Comparison of ENCODE assay signal across 12 cellular contexts in the genomic region with DNA sequence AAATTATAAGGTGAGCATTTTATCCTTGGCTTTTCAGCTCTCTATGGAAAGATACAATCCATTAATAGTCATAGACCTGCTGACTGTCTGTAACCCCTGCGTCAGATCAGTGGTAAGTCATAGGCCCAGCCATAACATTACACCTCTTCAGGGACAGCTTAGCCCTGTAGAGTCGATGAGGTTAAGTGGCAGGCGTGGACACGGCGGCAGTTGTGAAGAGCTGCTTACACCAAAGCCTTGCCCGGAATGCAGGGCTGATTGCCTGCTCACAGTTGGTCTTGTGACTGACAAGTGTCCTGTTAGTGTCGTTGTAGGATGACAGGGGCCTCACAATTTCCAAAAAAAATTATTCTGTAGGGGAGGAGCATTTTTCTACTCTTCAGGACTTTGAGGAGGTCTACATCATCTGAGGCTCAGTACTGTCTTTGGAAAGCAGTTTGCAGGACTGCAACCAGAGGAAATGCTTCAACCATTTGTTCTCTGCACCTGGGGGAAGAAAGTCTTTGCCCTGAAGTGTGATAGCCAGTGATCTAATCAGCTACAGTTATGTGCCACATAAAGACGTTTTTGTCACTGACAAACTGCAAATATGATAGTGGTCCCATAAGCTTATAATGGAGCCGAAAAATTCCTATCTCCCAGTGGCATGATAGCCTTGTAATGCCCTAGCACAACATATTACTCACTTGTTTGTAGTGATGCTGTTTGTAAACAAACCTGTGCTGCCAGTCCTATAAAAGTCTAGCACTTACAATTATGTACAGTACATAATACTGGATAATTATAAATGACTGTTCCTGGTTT. TPM values are rescaled to one million over a fixed set of nuclear protein-coding genes. Genes with fewer than 3 reads are reported as not detected.
DNase-seq lines count a peak whose midpoint lies in the region; ATAC-seq and TF ChIP-seq lines count a peak whose summit lies in the region.
"Had no signal": no experiment of that assay in that cellular context is flagged by ENCODE, and none has a peak within 500 bp of the region (broad histone marks: within the 10 kb centered on the region; RNA-seq: fewer than 3 reads in every experiment).

No MANE protein-coding gene starts in this region.

- peaks cover 14% of the 10 kb centered on the region for H3K4me1 Mint-ChIP-seq in activated naive CD4-positive, alpha-beta T cell treated with anti-CD3 and anti-CD28 coated beads for 36 hours (ENCODE audit: low read depth)
- no peaks in the 10 kb centered on the region for H3K4me1 Mint-ChIP-seq in activated B cell treated with CpG ODN at 0.5 μM for 24 hours
- peaks cover 0 to 7% of the 10 kb centered on the region in 2 donors for H3K4me1 Mint-ChIP-seq in immature natural killer cell

- CTCF ChIA-PET in activated naive CD4-positive, alpha-beta T cell treated with anti-CD3 and anti-CD28 coated beads for 36 hours (lab: Charles Lee): interaction anchor here (0.6 to 0.9 kb wide), 3 partner anchors 36 to 147 kb away, joined by 3 read pairs; a partner anchor contains a TSS
- CTCF ChIA-PET in activated B cell treated with CpG ODN at 0.5 μM for 24 hours (lab: Charles Lee): no interaction called here

- WGBS in thyroid gland, 2 donors: 33 to 38% methylated on average over 9 of the region's 9 CpGs

- intact Hi-C loops in activated naive CD4-positive, alpha-beta T cell treated with anti-CD3 and anti-CD28 coated beads for 36 hours (cut with micrococcal nuclease): no loop called here
- intact Hi-C loops in activated B cell treated with CpG ODN at 0.5 μM for 24 hours (cut with micrococcal nuclease) (no loop called here), thyroid gland (cut with DNase I) (no loop called here)

- TF ChIP-seq POLR2A in thyroid gland (IDR thresholded peaks at IDR 0.05): no peak

- H3K4me3 ChIP-seq in thyroid gland (replicated peaks in 1 of 3): no peak overlapping the region
- H3K4me3 ChIP-seq: esophagus squamous epithelium, prostate gland had no signal

- H3K27ac Mint-ChIP-seq in activated naive CD4-positive, alpha-beta T cell treated with anti-CD3 and anti-CD28 coated beads for 36 hours: peak overlapping the region; percentile 15
- H3K27ac Mint-ChIP-seq in activated naive CD4-positive, alpha-beta T cell treated with anti-CD3 and anti-CD28 coated beads, Interleukin-2, amount 50 U/mL, for 72 hours: peak overlapping the region in 1 of 2 donors; percentile 46
- H3K27ac Mint-ChIP-seq in activated B cell treated with CpG ODN at 0.5 μM for 24 hours (peak overlapping the region; percentile 11), immature natural killer cell (peak overlapping the region; percentile 23 to 78 (median 48))

- TF ChIP-seq CTCF in activated B cell treated with CpG ODN at 0.5 μM for 24 hours (IDR thresholded peaks at IDR 0.05) (no peak), thyroid gland (IDR thresholded peaks at IDR 0.05) (no peak)

- peaks cover 0 to 4% of the 10 kb centered on the region in 2 donors for H3K4me1 ChIP-seq in thyroid gland
- H3K4me1 ChIP-seq: esophagus squamous epithelium, prostate gland had no signal

- peak overlapping the region in 1 of 3 donors; percentile 39 for H3K27ac ChIP-seq in thyroid gland
- H3K27ac ChIP-seq: esophagus squamous epithelium, prostate gland had no signal

- ATAC-seq in activated naive CD4-positive, alpha-beta T cell treated with anti-CD3 and anti-CD28 coated beads, Interleukin-2, amount 50 U/mL, for 72 hours: no peak
- ATAC-seq in activated B cell treated with CpG ODN at 0.5 μM for 24 hours (ENCODE audit: low read depth) (no peak), HG02870 (IDR thresholded peaks at IDR 0.05; ENCODE audit: unreplicated experiment) (no peak)

- no peaks in the 10 kb centered on the region for H3K9me3 Mint-ChIP-seq in activated naive CD4-positive, alpha-beta T cell treated with anti-CD3 and anti-CD28 coated beads for 36 hours
- H3K9me3 Mint-ChIP-seq in activated naive CD4-positive, alpha-beta T cell treated with anti-CD3 and anti-CD28 coated beads, Interleukin-2, amount 50 U/mL, for 72 hours: no peaks in the 10 kb centered on the region
- H3K9me3 Mint-ChIP-seq in activated B cell treated with CpG ODN at 0.5 μM for 24 hours (no peaks in the 10 kb centered on the region), immature natural killer cell (no peaks in the 10 kb centered on the region)

- H3K36me3 ChIP-seq in thyroid gland: peaks cover 10 to 17% of the 10 kb centered on the region in 2 donors
- H3K36me3 ChIP-seq: prostate gland had no signal

- H3K27me3 Mint-ChIP-seq in activated naive CD4-positive, alpha-beta T cell treated with anti-CD3 and anti-CD28 coated beads for 36 hours (ENCODE audit: low read depth): no peaks in the 10 kb centered on the region
- H3K27me3 Mint-ChIP-seq in activated B cell treated with CpG ODN at 0.5 μM for 24 hours: no peaks in the 10 kb centered on the region
- no peaks in the 10 kb centered on the region for H3K27me3 Mint-ChIP-seq in immature natural killer cell (ENCODE audit: low read depth in 3 of 3)

- no peaks in the 10 kb centered on the region for H3K9me3 ChIP-seq in thyroid gland
- H3K9me3 ChIP-seq: esophagus squamous epithelium, prostate gland had no signal

- DNase-seq in activated naive CD4-positive, alpha-beta T cell treated with anti-CD3 and anti-CD28 coated beads for 36 hours: no peak
- no peak for DNase-seq in activated naive CD4-positive, alpha-beta T cell treated with anti-CD3 and anti-CD28 coated beads, Interleukin-2, amount 50 U/mL, for 72 hours (ENCODE audit: low spot score in 2 of 2)
- no peak for DNase-seq in activated B cell treated with CpG ODN at 0.5 μM for 24 hours
- no peak for DNase-seq in immature natural killer cell
- peak; percentile 51 to 61 for DNase-seq in thyroid gland
- no peak for DNase-seq in stimulated activated naive CD4-positive, alpha-beta T cell treated with Interleukin-2 at 50 U/mL for 16 hours (lab: John Stamatoyannopoulos, UW)
- no peak for DNase-seq in T-helper 1 cell
- DNase-seq: activated CD4-positive, alpha-beta T cell treated with anti-CD3 and anti-CD28 coated beads, Interleukin-2, amount 50 U/mL, for 1 hour; esophagus squamous epithelium; NCI-H2081 had no signal

- peaks cover 19% of the 10 kb centered on the region for H3K36me3 Mint-ChIP-seq in activated naive CD4-positive, alpha-beta T cell treated with anti-CD3 and anti-CD28 coated beads for 36 hours (ENCODE audit: low read depth)
- H3K36me3 Mint-ChIP-seq in activated naive CD4-positive, alpha-beta T cell treated with anti-CD3 and anti-CD28 coated beads, Interleukin-2, amount 50 U/mL, for 72 hours: peaks cover 10 to 12% of the 10 kb centered on the region in 2 donors
- H3K36me3 Mint-ChIP-seq in activated B cell treated with CpG ODN at 0.5 μM for 24 hours (ENCODE audit: low read depth) (peaks cover 26% of the 10 kb centered on the region), immature natural killer cell (peaks cover 8 to 13% (median 9%) of the 10 kb centered on the region in 3 donors)

- H3K4me3 Mint-ChIP-seq in activated naive CD4-positive, alpha-beta T cell treated with anti-CD3 and anti-CD28 coated beads for 36 hours: no peak overlapping the region
- no peak overlapping the region for H3K4me3 Mint-ChIP-seq in activated B cell treated with CpG ODN at 0.5 μM for 24 hours
- H3K4me3 Mint-ChIP-seq in immature natural killer cell: no peak overlapping the region

- POLR2A ChIA-PET in activated B cell treated with CpG ODN at 0.5 μM for 24 hours (lab: Charles Lee): interaction anchor here (1.1 to 1.7 kb wide), 2 partner anchors 10 to 15 kb away, joined by 4 to 5 read pairs; a partner anchor contains a TSS

- H3K27me3 ChIP-seq in thyroid gland: no peaks in the 10 kb centered on the region
- H3K27me3 ChIP-seq: esophagus squamous epithelium had no signal

RNA-seq across cellular contexts. Expression of a gene that starts 14.9 kb away (rescaled TPM):
- 10 to 100 TPM; 68.4 to 71.2 TPM for total RNA-seq in activated naive CD4-positive, alpha-beta T cell treated with anti-CD3 and anti-CD28 coated beads for 36 hours
- total RNA-seq in activated naive CD4-positive, alpha-beta T cell treated with anti-CD3 and anti-CD28 coated beads, Interleukin-2, amount 50 U/mL, for 72 hours: 10 to 100 TPM; 84.6 to 87.9 TPM
- total RNA-seq in activated B cell treated with CpG ODN at 0.5 μM for 24 hours (137 and 145 TPM in 2 replicates), thyroid gland (100 to 1,000 TPM in 3 of 4 donors, 10 to 100 TPM in 1; 98.8 to 168 (median 137) TPM)
- 100 to 1,000 TPM; 421 to 768 (median 558) TPM for polyA plus RNA-seq in immature natural killer cell

RNA-seq across cellular contexts. Expression of a gene that starts 41.6 kb away (rescaled TPM):
- total RNA-seq in activated naive CD4-positive, alpha-beta T cell treated with anti-CD3 and anti-CD28 coated beads for 36 hours: 100 to 1,000 TPM; 133 to 135 TPM
- 100 to 1,000 TPM; 137 to 158 TPM for total RNA-seq in activated naive CD4-positive, alpha-beta T cell treated with anti-CD3 and anti-CD28 coated beads, Interleukin-2, amount 50 U/mL, for 72 hours
- total RNA-seq in activated B cell treated with CpG ODN at 0.5 μM for 24 hours (105 and 109 TPM in 2 replicates), thyroid gland (100 to 1,000 TPM; 179 to 198 (median 189) TPM)
- polyA plus RNA-seq in immature natural killer cell: 10 to 100 TPM; 31.3 to 39.4 (median 35.8) TPM

RNA-seq across cellular contexts. Expression of a gene that starts 41.9 kb away (rescaled TPM):
- 100 to 1,000 TPM in 1 of 2 experiments, 10 to 100 TPM in 1; 95.9 to 105 TPM for total RNA-seq in activated naive CD4-positive, alpha-beta T cell treated with anti-CD3 and anti-CD28 coated beads for 36 hours
- 100 to 1,000 TPM in 1 of 2 donors, 10 to 100 TPM in 1; 65.9 to 104 TPM for total RNA-seq in activated naive CD4-positive, alpha-beta T cell treated with anti-CD3 and anti-CD28 coated beads, Interleukin-2, amount 50 U/mL, for 72 hours
- 87.2 and 88.2 TPM in 2 replicates for total RNA-seq in activated B cell treated with CpG ODN at 0.5 μM for 24 hours
- 100 to 1,000 TPM; 142 to 187 (median 165) TPM for polyA plus RNA-seq in immature natural killer cell
- total RNA-seq in thyroid gland: 100 to 1,000 TPM; 146 to 355 (median 270) TPM

Comparison
In these comparisons a context has a peak if more than half of its experiments do, and no peak if none do; other contexts are left out.
1. DNase-seq: peak in thyroid gland (2 of 2); none in activated naive CD4-positive, alpha-beta T cell treated with anti-CD3 and anti-CD28 coated beads for 36 hours (single experiment), activated naive CD4-positive, alpha-beta T cell treated with anti-CD3 and anti-CD28 coated beads, Interleukin-2, amount 50 U/mL, for 72 hours (0 of 2), activated B cell treated with CpG ODN at 0.5 μM for 24 hours (single experiment), immature natural killer cell (0 of 3), stimulated activated naive CD4-positive, alpha-beta T cell treated with Interleukin-2 at 50 U/mL for 16 hours (single experiment) and T-helper 1 cell (0 of 5).